Comparison of ENCODE assay signal across 22 cellular contexts in genomic region chrY:7877458-7877857, GRCh38.
"Had no signal": no experiment of that assay in that cellular context is flagged by ENCODE, and none has a peak within 500 bp of the region (broad histone marks: within the 10 kb centered on the region; RNA-seq: fewer than 3 reads in every experiment).

No MANE protein-coding gene starts in this region.

- FAIRE-seq: endometrium, frontal cortex, islet of Langerhans, keratinocyte had no signal

- H3K4me1 ChIP-seq: colonic mucosa, esophagus squamous epithelium, heart right ventricle, left lung, lower lobe of right lung had no signal

- H3K4me3 ChIP-seq: colonic mucosa, esophagus squamous epithelium, heart right ventricle, left lung, lower lobe of right lung, mucosa of descending colon had no signal

- ATAC-seq: effector memory CD8-positive, alpha-beta T cell; heart right ventricle; left cardiac atrium; left lung; left ventricle myocardium superior; lower lobe of right lung; mucosa of descending colon had no signal

- H3K27me3 ChIP-seq: colonic mucosa, esophagus squamous epithelium, heart right ventricle, left lung had no signal

- H3K36me3 ChIP-seq: colonic mucosa, esophagus squamous epithelium, heart right ventricle, left lung, lower lobe of right lung had no signal

- DNase-seq: colonic mucosa; cortex of kidney; effector CD8-positive, alpha-beta T cell; effector memory CD8-positive, alpha-beta T cell; endodermal cell; esophagus squamous epithelium; foreskin fibroblast; glutamatergic neuron; head of caudate nucleus; heart right ventricle; hippocampal formation; left cardiac atrium; left lung; left ventricle myocardium superior; lower lobe of right lung; mesenchymal stem cell; mucosa of descending colon; naive B cell had no signal

- H3K9me3 ChIP-seq: colonic mucosa, esophagus squamous epithelium, heart right ventricle, left lung, lower lobe of right lung, mucosa of descending colon had no signal

- H3K27ac ChIP-seq: colonic mucosa, esophagus squamous epithelium, heart right ventricle, left lung, lower lobe of right lung had no signal
